Comparison of ENCODE assay signal across 19 cellular contexts in the genomic region with DNA sequence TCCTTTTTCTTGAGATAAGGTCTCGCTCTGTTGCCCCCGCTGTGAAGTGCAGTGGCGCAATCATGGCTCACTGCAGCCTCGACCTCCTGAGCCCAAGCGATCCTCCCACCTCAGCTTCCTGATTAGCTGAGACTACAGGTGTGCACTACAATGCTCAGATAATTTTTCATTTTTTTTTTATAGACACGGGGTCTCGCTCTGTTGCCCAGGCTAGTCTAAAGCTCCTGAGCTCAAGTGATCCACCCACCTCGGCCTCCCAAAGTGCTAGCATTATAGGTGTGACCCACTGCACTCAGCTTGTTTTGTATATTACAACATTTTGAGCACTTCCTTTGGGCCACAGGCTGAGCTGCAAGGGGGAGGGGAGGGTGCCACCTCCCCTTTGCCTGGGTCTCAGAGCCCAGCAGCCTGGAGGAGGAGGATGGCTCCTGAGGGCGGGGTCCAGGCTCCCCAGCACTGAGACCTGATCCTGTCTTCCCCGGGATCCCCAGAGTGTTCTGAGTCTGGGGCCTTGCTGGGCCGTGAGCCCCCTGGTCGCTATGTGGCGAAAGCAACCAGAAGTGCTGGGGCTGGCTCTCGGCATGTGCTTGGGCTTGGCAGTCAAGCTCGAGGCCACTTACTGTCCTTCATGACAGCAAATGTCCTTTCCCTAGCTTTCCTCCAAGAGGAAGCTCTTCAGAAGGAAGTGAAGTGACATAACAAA. TPM values are rescaled to one million over a fixed set of nuclear protein-coding genes. Genes with fewer than 3 reads are reported as not detected.
DNase-seq lines count a peak whose midpoint lies in the region; TF ChIP-seq lines count a peak whose summit lies in the region.
"Had no signal": no experiment of that assay in that cellular context is flagged by ENCODE, and none has a peak within 500 bp of the region (broad histone marks: within the 10 kb centered on the region; RNA-seq: fewer than 3 reads in every experiment).

No MANE protein-coding gene starts in this region.

- DNase-seq in HL-60 (ENCODE audit: low read depth in 1 of 2, low spot score in 1 of 2): peak in 1 of 2 experiments; percentile 59
- DNase-seq in NOMO-1 treated with DMSO at 0.1 percent for 48 hours (lab: John Stamatoyannopoulos, UW; ENCODE audit: unreplicated experiment): peak; percentile 57
- DNase-seq in occipital lobe (lab: John Stamatoyannopoulos, UW): no peak
- no peak for DNase-seq in midbrain (lab: John Stamatoyannopoulos, UW)
- no peak for DNase-seq in MG63
- no peak for DNase-seq in H4 (ENCODE audit: low spot score)
- DNase-seq: activated CD4-positive, alpha-beta T cell treated with anti-CD3 and anti-CD28 coated beads for 4 hours; activated gamma-delta T cell; amniotic stem cell; caudate nucleus; effector CD4-positive, alpha-beta T cell; esophagus squamous epithelium; NCI-H345; NK-92 treated with Interleukin-12 subunit alpha and Interleukin-12 subunit beta, amount 100 ng/mL, for 24 hours; stimulated activated CD4-positive, alpha-beta T cell treated with anti-CD3 and anti-CD28 coated beads, Interleukin-4, amount 100 ng/mL, for 4 hours; T1000 had no signal

- H3K27ac ChIP-seq in HL-60 (replicated peaks): peak overlapping the region; percentile 82
- H3K27ac ChIP-seq in neutrophil: peak overlapping the region; percentile 98
- H3K27ac ChIP-seq: SJSA1 had no signal

- intact Hi-C loops in dendritic cell treated with granulocyte-macrophage colony-stimulating factor and Interleukin-4, amounts not matched to agents 40 ng/mL and 50 ng/mL, for 4 days (cut with micrococcal nuclease): loop anchor here (2.0 kb wide), 1 partner anchor 16 kb away; no protein-coding TSS in a partner anchor

- no peaks in the 10 kb centered on the region for H3K27me3 Mint-ChIP-seq in dendritic cell treated with granulocyte-macrophage colony-stimulating factor and Interleukin-4, amounts not matched to agents 40 ng/mL and 50 ng/mL, for 4 days

- H3K4me1 ChIP-seq in neutrophil (ENCODE audit: control insufficient read depth in 1 of 2, insufficient read depth in 1 of 2, low read depth in 1 of 2, low read length in 1 of 2): peaks cover 48 to 65% of the 10 kb centered on the region in 2 experiments
- H3K4me1 ChIP-seq: SJSA1 had no signal

- H3K4me3 Mint-ChIP-seq in dendritic cell treated with granulocyte-macrophage colony-stimulating factor and Interleukin-4, amounts not matched to agents 40 ng/mL and 50 ng/mL, for 4 days: peak overlapping the region; percentile 84

- H3K4me3 ChIP-seq in HL-60 (replicated peaks; ENCODE audit: insufficient read depth, low read length): no peak overlapping the region; the same call in 1 of the 2 replicates
- H3K4me3 ChIP-seq in neutrophil (ENCODE audit: low read depth in 1 of 2, low read length in 1 of 2): peak overlapping the region; percentile 82 to 92
- no peak overlapping the region for H3K4me3 ChIP-seq in MG63
- H3K4me3 ChIP-seq: SJSA1 had no signal

- peak overlapping the region; percentile 91 for H3K27ac Mint-ChIP-seq in dendritic cell treated with granulocyte-macrophage colony-stimulating factor and Interleukin-4, amounts not matched to agents 40 ng/mL and 50 ng/mL, for 4 days

- H3K27me3 ChIP-seq in HL-60 (ENCODE audit: insufficient read depth, poor library complexity, severe bottlenecking): no peaks in the 10 kb centered on the region
- H3K27me3 ChIP-seq in neutrophil: no peaks in the 10 kb centered on the region
- H3K27me3 ChIP-seq in MG63: no peaks in the 10 kb centered on the region
- H3K27me3 ChIP-seq: esophagus squamous epithelium, SJSA1 had no signal

- H3K9me3 ChIP-seq in neutrophil (no peaks in the 10 kb centered on the region), MG63 (no peaks in the 10 kb centered on the region)
- H3K9me3 ChIP-seq: esophagus squamous epithelium, SJSA1 had no signal

- peaks cover 67% of the 10 kb centered on the region for H3K36me3 Mint-ChIP-seq in dendritic cell treated with granulocyte-macrophage colony-stimulating factor and Interleukin-4, amounts not matched to agents 40 ng/mL and 50 ng/mL, for 4 days (ENCODE audit: low read depth)

- TF ChIP-seq CTCF in HL-60 (IDR thresholded peaks at IDR 0.05; ENCODE audit: insufficient read depth, low read length) (no peak), neutrophil (IDR thresholded peaks at IDR 0.05) (no peak)

- H3K9me3 Mint-ChIP-seq in dendritic cell treated with granulocyte-macrophage colony-stimulating factor and Interleukin-4, amounts not matched to agents 40 ng/mL and 50 ng/mL, for 4 days: no peaks in the 10 kb centered on the region

- H3K36me3 ChIP-seq in neutrophil (peaks cover 58% of the 10 kb centered on the region), MG63 (peaks cover 89% of the 10 kb centered on the region)

- peaks cover 89% of the 10 kb centered on the region for H3K4me1 Mint-ChIP-seq in dendritic cell treated with granulocyte-macrophage colony-stimulating factor and Interleukin-4, amounts not matched to agents 40 ng/mL and 50 ng/mL, for 4 days (ENCODE audit: low read depth)

RNA-seq across cellular contexts. Expression of a gene that starts 8.1 kb away (rescaled TPM):
- 62.9 TPM for total RNA-seq in occipital lobe
- 357 and 571 TPM in 2 replicates for total RNA-seq in MG63 (2014; rRNA removed; shearing (Covaris generic); ENCODE audit: low replicate concordance)
- 53.9 and 68.6 TPM in 2 replicates for total RNA-seq in H4 (2014; rRNA removed; shearing (Covaris generic))

RNA-seq across cellular contexts. Expression of a gene that starts 33.5 kb away (rescaled TPM):
- 2,684 TPM for total RNA-seq in occipital lobe
- 803 and 1,289 TPM in 2 replicates for total RNA-seq in MG63 (2014; rRNA removed; shearing (Covaris generic); ENCODE audit: low replicate concordance)
- total RNA-seq in H4 (2014; rRNA removed; shearing (Covaris generic)): 217 and 304 TPM in 2 replicates

RNA-seq across cellular contexts. Expression of a gene that starts 38.0 kb away (rescaled TPM):
- total RNA-seq in occipital lobe: 3.3 TPM
- 12.1 and 21.1 TPM in 2 replicates for total RNA-seq in MG63 (2014; rRNA removed; shearing (Covaris generic); ENCODE audit: low replicate concordance)
- 1.1 and 1.8 TPM in 2 replicates for total RNA-seq in H4 (2014; rRNA removed; shearing (Covaris generic))

Comparison
In these comparisons a context has a peak if more than half of its experiments do, and no peak if none do; other contexts are left out.
1. H3K4me3 ChIP-seq: peak in neutrophil (2 of 2); none in HL-60 (single experiment) and MG63 (single experiment).